ENCODE assay signal across 1 cellular context in the genomic region with DNA sequence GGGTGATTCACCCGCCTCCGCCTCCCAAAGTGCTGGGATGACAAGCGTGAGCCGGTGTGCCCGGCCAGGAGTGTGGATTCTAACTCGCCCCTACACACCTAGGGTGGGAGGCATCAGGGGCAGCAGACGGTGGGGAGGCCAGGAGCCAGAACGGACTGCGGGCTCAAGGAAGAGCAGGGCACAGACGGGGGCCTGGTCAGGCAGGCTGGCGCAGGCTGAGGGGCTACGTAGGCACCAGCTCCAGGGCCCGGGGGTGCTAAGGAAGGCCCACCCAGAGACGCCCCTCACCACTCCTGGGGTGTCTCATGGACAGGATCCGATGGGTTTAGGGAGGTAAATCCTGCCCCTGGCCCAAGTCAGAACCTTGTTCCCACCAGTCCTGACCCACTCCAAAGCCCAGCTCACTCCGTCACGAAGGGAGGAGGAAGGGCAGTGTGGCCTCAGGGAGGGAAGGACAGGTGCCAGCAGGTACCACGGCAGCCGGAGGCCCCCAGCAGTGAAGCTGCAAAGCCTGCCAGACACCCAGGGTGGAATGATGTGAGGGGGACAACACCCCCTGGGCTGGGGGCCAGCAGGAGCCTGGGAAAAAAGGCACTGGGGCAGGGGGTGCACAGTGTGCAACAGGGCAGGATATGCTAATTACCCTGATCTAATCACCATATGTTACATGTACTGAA.
TF ChIP-seq lines count a peak whose summit lies in the region.

No MANE protein-coding gene starts in this region.

TF ChIP-seq in HepG2, 621 proteins besides CTCF, POLR2A, EP300 and RAD21 (continued from another document):
- TF ChIP-seq, protein P1, sequence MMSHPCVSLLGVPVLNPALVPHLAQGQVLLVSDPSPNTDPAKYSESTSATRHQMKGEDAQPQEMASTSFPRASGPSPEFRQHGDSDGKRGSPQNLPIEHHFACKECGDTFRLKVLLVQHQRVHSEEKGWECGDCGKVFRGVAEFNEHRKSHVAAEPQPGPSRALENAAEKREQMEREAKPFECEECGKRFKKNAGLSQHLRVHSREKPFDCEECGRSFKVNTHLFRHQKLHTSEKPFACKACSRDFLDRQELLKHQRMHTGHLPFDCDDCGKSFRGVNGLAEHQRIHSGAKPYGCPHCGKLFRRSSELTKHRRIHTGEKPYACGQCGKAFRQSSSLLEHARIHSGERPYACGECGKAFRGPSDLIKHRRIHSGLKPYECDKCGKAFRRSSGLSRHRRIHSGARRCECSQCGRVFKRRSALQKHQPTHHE (CRISPR knock-in tag; IDR thresholded peaks at IDR 0.05; ENCODE audit: borderline replicate concordance), result no peak
- TF ChIP-seq ZNF354B (CRISPR knock-in tag; IDR thresholded peaks at IDR 0.05) (no peak), KDM6A (CRISPR knock-in tag; IDR thresholded peaks at IDR 0.05; ENCODE audit: low read depth) (no peak), TARDBP (CRISPR knock-in tag; IDR thresholded peaks at IDR 0.05) (no peak), RFXANK (CRISPR knock-in tag; IDR thresholded peaks at IDR 0.05) (no peak), CBX1 (IDR thresholded peaks at IDR 0.05; ENCODE audit: low read depth) (no peak)
